In genomic region chr12:62933220-62933870, GRCh38 we compare ENCODE assay signal across 8 cellular contexts. TPM values are rescaled to one million over a fixed set of nuclear protein-coding genes. Genes with fewer than 3 reads are reported as not detected.
DNase-seq lines count a peak whose midpoint lies in the region; ATAC-seq, FAIRE-seq and TF ChIP-seq lines count a peak whose summit lies in the region.

No MANE protein-coding gene starts in this region.

- H3K36me3 ChIP-seq in H7 (replicated peaks; ENCODE audit: control insufficient read depth, insufficient read depth, low read length) (no peaks in the 10 kb centered on the region), RWPE2 (ENCODE audit: low read depth) (no peaks in the 10 kb centered on the region), esophagus squamous epithelium (no peaks in the 10 kb centered on the region), muscle layer of duodenum (ENCODE audit: control insufficient read depth in 1 of 2, insufficient read depth in 2 of 2, low read length in 2 of 2) (no peaks in the 10 kb centered on the region)

- H3K9me3 ChIP-seq in A549 (no peaks in the 10 kb centered on the region), RWPE2 (ENCODE audit: severe bottlenecking) (no peaks in the 10 kb centered on the region), esophagus squamous epithelium (no peaks in the 10 kb centered on the region), muscle layer of duodenum (ENCODE audit: control insufficient read depth in 1 of 2, low read length in 2 of 2) (no peaks in the 10 kb centered on the region)

- 16% methylated on average over 22 of the region's 22 CpGs for WGBS in A549 (ENCODE audit: missing lambda C conversion rate)
- 2 to 4% methylated on average over 21 of the region's 22 CpGs for WGBS in esophagus squamous epithelium, 2 donors

- H3K4me1 ChIP-seq in A549 (peaks cover 24% of the 10 kb centered on the region), RWPE2 (ENCODE audit: insufficient read depth, poor library complexity, severe bottlenecking) (peaks cover 6% of the 10 kb centered on the region), esophagus squamous epithelium (peaks cover 10 to 27% (median 14%) of the 10 kb centered on the region in 3 donors), muscle layer of duodenum (ENCODE audit: control insufficient read depth in 1 of 2, insufficient read depth in 2 of 2, low read length in 2 of 2) (peaks cover 0 to 13% of the 10 kb centered on the region in 2 donors)

- TF ChIP-seq CTCF in A549 (IDR thresholded peaks at IDR 0.05) (no peak), RWPE2 (IDR thresholded peaks at IDR 0.05; ENCODE audit: poor library complexity, severe bottlenecking) (no peak), esophagus squamous epithelium (IDR thresholded peaks at IDR 0.05) (no peak)

- peak; percentile 19 to 47; a peak in 3 of 6 replicates for ATAC-seq in A549
- no peak for ATAC-seq in RWPE2 (ENCODE audit: low read depth)
- no peak for ATAC-seq in HG03520 (IDR thresholded peaks at IDR 0.05; ENCODE audit: unreplicated experiment)
- ATAC-seq in GM21528 (IDR thresholded peaks at IDR 0.05; ENCODE audit: low FRiP score, unreplicated experiment), result no peak
- ATAC-seq in HG03135 (IDR thresholded peaks at IDR 0.05; ENCODE audit: unreplicated experiment), result no peak

- TF ChIP-seq RAD21 in A549 (conservative IDR thresholded peaks at IDR 0.05 in 1 of 2, IDR thresholded peaks at IDR 0.05 in 1 of 2), result no peak

- DNase-seq in A549 (ENCODE audit: low read depth in 1 of 2, low spot score in 1 of 2) (peak; percentile 50 to 72), H7 (peak; percentile 86), RWPE2 (ENCODE audit: low spot score) (no peak), esophagus squamous epithelium (lab: John Stamatoyannopoulos, UW) (no peak)

- no peak for TF ChIP-seq EP300 in A549 (IDR thresholded peaks at IDR 0.05)

- no peak for FAIRE-seq in A549 (lab: Jason Lieb, UNC)

- POLR2A ChIA-PET in A549 (lab: Yijun Ruan, JAX), result interaction anchor here (1.1 to 3.0 kb wide), 4 partner anchors 67 to 673 kb away, joined by 3 to 18 read pairs (median 4); partner anchors contain the start of gene USP15

- H3K27me3 ChIP-seq in H7 (ENCODE audit: control insufficient read depth, insufficient read depth, low read length), result peaks cover 6% of the 10 kb centered on the region; the same call in 1 of the 2 replicates
- H3K27me3 ChIP-seq in RWPE2 (ENCODE audit: insufficient read depth, poor library complexity, severe bottlenecking), result peaks cover 83% of the 10 kb centered on the region
- peaks cover 0 to 61% (median 0%) of the 10 kb centered on the region in 4 donors for H3K27me3 ChIP-seq in esophagus squamous epithelium
- no peaks in the 10 kb centered on the region for H3K27me3 ChIP-seq in muscle layer of duodenum (ENCODE audit: low read depth, low read length)

- intact Hi-C loops in esophagus squamous epithelium (cut with DNase I), result no loop called here

- CTCF ChIA-PET in A549 (lab: Yijun Ruan, JAX), result interaction anchor here (0.5 to 3.5 kb wide), 17 partner anchors 8 to 704 kb away, joined by 3 to 26 read pairs (median 6); no protein-coding TSS in a partner anchor

- peak overlapping the region; percentile 70 for H3K4me3 ChIP-seq in A549
- H3K4me3 ChIP-seq in H7 (ENCODE audit: insufficient read depth, low read depth, low read length), result peak overlapping the region; percentile 81
- peak overlapping the region; percentile 42 for H3K4me3 ChIP-seq in RWPE2 (ENCODE audit: severe bottlenecking)
- H3K4me3 ChIP-seq in esophagus squamous epithelium, result peak overlapping the region; percentile 43 to 85 (median 62)
- H3K4me3 ChIP-seq in muscle layer of duodenum (ENCODE audit: low read depth in 1 of 2, low read length in 2 of 2), result peak overlapping the region; percentile 64 to 94

- peak overlapping the region; percentile 79 to 95; a peak in 5 of 6 replicates for H3K27ac ChIP-seq in A549
- H3K27ac ChIP-seq in RWPE2 (ENCODE audit: poor library complexity, severe bottlenecking), result no peak overlapping the region
- H3K27ac ChIP-seq in esophagus squamous epithelium, result no peak overlapping the region
- no peak overlapping the region for H3K27ac ChIP-seq in muscle layer of duodenum (ENCODE audit: low read length)

- H3K4me2 ChIP-seq in A549, result peak overlapping the region; percentile 98

- no peak for TF ChIP-seq POLR2A in A549 (IDR thresholded peaks at IDR 0.05; ENCODE audit: low read length)
- TF ChIP-seq POLR2A in esophagus squamous epithelium (IDR thresholded peaks at IDR 0.05), result no peak

TF ChIP-seq in A549, 52 proteins besides CTCF, POLR2A, EP300 and RAD21:
- TF ChIP-seq GATA3 (IDR thresholded peaks at IDR 0.05; ENCODE audit: borderline replicate concordance) (0 out of 2 replicates have a peak, but pooled peaks have one; percentile 13), MAX (IDR thresholded peaks at IDR 0.05) (0 out of 2 replicates have a peak, but pooled peaks have one; percentile 6), SREBF2 (IDR thresholded peaks at IDR 0.05) (no peak)
TF ChIP-seq in A549: peak in this region for 2.

RNA-seq across cellular contexts. Expression of gene PPM1H, which starts 1.6 kb away (rescaled TPM):
- 7.8 and 7.9 TPM in 2 replicates for polyA plus RNA-seq in A549 (2011; rRNA removed)
- 3.5 and 4.6 TPM in 2 replicates for polyA plus RNA-seq in A549 (2012; cell fraction: cytosol; rRNA removed)
- 4.6 and 5.0 TPM in 2 replicates for polyA plus RNA-seq in A549 (2012; cell fraction: nucleus; rRNA removed)
- 6.8 to 7.8 TPM (median 7.8 TPM) in 3 replicates for polyA plus RNA-seq in A549 (2017; fragmentation: RNase III; extraction: RNeasy Plus Mini Kit Qiagen cat#74134 plus additional on column Dnase treatment)
- 10.6 and 10.7 TPM in 2 replicates for polyA minus RNA-seq in A549 (2011; rRNA and poly(A)+ RNA removed)
- total RNA-seq in H7 (2014; rRNA removed; shearing (Covaris generic)), result 17.0 and 26.7 TPM in 2 replicates
- total RNA-seq in esophagus squamous epithelium, result 1 to 10 TPM in 1 of 4 donors, under 1 TPM in 2, not detected in 1; 0.09 to 7.6 (median 0.76) TPM

Comparison
In these comparisons a context has a peak if more than half of its experiments do, and no peak if none do; other contexts are left out.
1. ATAC-seq: peak in A549 (2 of 2); none in RWPE2 (single experiment), HG03520 (single experiment), GM21528 (single experiment) and HG03135 (single experiment).
2. DNase-seq: peak in A549 (2 of 2) and H7 (single experiment); none in RWPE2 (single experiment) and esophagus squamous epithelium (single experiment).
3. H3K27ac ChIP-seq: peak in A549 (2 of 2); none in RWPE2 (single experiment), esophagus squamous epithelium (0 of 4) and muscle layer of duodenum (single experiment).
4. Peak in every context shown above with its lines, with median percentiles within 50 percentile points of each other: H3K4me3 ChIP-seq.